18 cellular contexts compared by ENCODE assay signal in genomic region chr4:185149392-185149791, GRCh38. TPM values are rescaled to one million over a fixed set of nuclear protein-coding genes. Genes with fewer than 3 reads are reported as not detected.
DNase-seq lines count a peak whose midpoint lies in the region; ATAC-seq and TF ChIP-seq lines count a peak whose summit lies in the region.
"Had no signal": no experiment of that assay in that cellular context is flagged by ENCODE, and none has a peak within 500 bp of the region (broad histone marks: within the 10 kb centered on the region; RNA-seq: fewer than 3 reads in every experiment).

No MANE protein-coding gene starts in this region.

- no peak overlapping the region for H3K18ac ChIP-seq in IMR-90 (ENCODE audit: low read depth, low read length)

- dilution Hi-C loops in IMR-90 (cut with HindIII; ENCODE audit: low sequenced_read_pairs, unreplicated experiment): no loop called here

- no peak overlapping the region for H2BK120ac ChIP-seq in IMR-90 (ENCODE audit: low read depth, low read length)

- 92% methylated on average over 4 of the region's 12 CpGs; no CpG with 5 or more reads in 1 of the 2 experiments for WGBS in IMR-90 (ENCODE audit: extremely low coverage in 2 of 2, insufficient read length in 1 of 2), 2 experiments
- 83 to 93% methylated on average over 3 to 12 of the region's 12 CpGs for WGBS in transverse colon (ENCODE audit: low coverage in 1 of 2), 2 donors

- H2BK20ac ChIP-seq in IMR-90 (ENCODE audit: low read depth, low read length): no peak overlapping the region

- peak overlapping the region; percentile 5 for H2AFZ ChIP-seq in IMR-90 (replicated peaks; ENCODE audit: low read length, poor library complexity)

- H4K8ac ChIP-seq in IMR-90 (ENCODE audit: low read depth in 2 of 2, low read length in 2 of 2): no peak overlapping the region

- no peak overlapping the region for H3K14ac ChIP-seq in IMR-90 (replicated peaks; ENCODE audit: low read depth, low read length)

- no peak overlapping the region for H2AK9ac ChIP-seq in IMR-90 (replicated peaks; ENCODE audit: low read depth, low read length, poor library complexity)

- H4K20me1 ChIP-seq in IMR-90 (ENCODE audit: insufficient read depth, low read length): no peaks in the 10 kb centered on the region; the same call in 1 of the 2 replicates

- BruUV-seq in IMR-90 (replicated peaks; lab: Mats Ljungman, UMichigan): no TSS peak

- H2BK5ac ChIP-seq in IMR-90 (ENCODE audit: low read depth, low read length, poor library complexity, severe bottlenecking): no peak overlapping the region

- TF ChIP-seq CTCF in IMR-90 (conservative IDR thresholded peaks at IDR 0.05; ENCODE audit: low read depth, low read length) (no peak), transverse colon (IDR thresholded peaks at IDR 0.05) (no peak), breast epithelium (IDR thresholded peaks at IDR 0.05) (no peak)

- ATAC-seq in IMR-90 (ENCODE audit: low read depth) (no peak), Right ventricle myocardium superior (ENCODE audit: poor library complexity) (peak; percentile 42)
- ATAC-seq: HepG2 had no signal

- POLR2A ChIA-PET in IMR-90 (lab: Charles Lee; ENCODE audit: unreplicated experiment): no interaction called here

- H2BK15ac ChIP-seq in IMR-90 (ENCODE audit: low read depth, low read length): no peak overlapping the region

- H3K36me3 ChIP-seq in IMR-90 (ENCODE audit: control insufficient read depth, insufficient read depth, low read length) (peaks cover 7% of the 10 kb centered on the region), stomach smooth muscle (ENCODE audit: control insufficient read depth in 2 of 2, insufficient read depth in 2 of 2, low read length in 2 of 2) (peaks cover 7 to 34% of the 10 kb centered on the region in 2 donors), transverse colon (peaks cover 0 to 8% (median 0%) of the 10 kb centered on the region in 4 donors), breast epithelium (no peaks in the 10 kb centered on the region)

- H3K27ac ChIP-seq in IMR-90 (ENCODE audit: insufficient read depth, low read length) (no peak overlapping the region), stomach smooth muscle (ENCODE audit: low read length) (peak overlapping the region; percentile 24), transverse colon (no peak overlapping the region), breast epithelium (no peak overlapping the region)
- H3K27ac ChIP-seq: KMS-11 had no signal

- no peaks in the 10 kb centered on the region for H3K4me1 ChIP-seq in IMR-90 (ENCODE audit: control insufficient read depth, insufficient read depth, low read length)
- H3K4me1 ChIP-seq in stomach smooth muscle (ENCODE audit: control insufficient read depth, insufficient read depth, low read length): peaks cover 23% of the 10 kb centered on the region
- peaks cover 4 to 14% (median 8%) of the 10 kb centered on the region in 4 donors for H3K4me1 ChIP-seq in transverse colon
- H3K4me1 ChIP-seq in breast epithelium: no peaks in the 10 kb centered on the region
- H3K4me1 ChIP-seq: Caco-2 had no signal

- no peak overlapping the region for H3K9ac ChIP-seq in IMR-90 (ENCODE audit: low read depth, low read length)
- H3K9ac ChIP-seq in stomach smooth muscle (ENCODE audit: low read length in 2 of 2): no peak overlapping the region
- H3K9ac ChIP-seq: KMS-11 had no signal

- H4K91ac ChIP-seq in IMR-90 (ENCODE audit: insufficient read depth, low read depth, low read length): no peak overlapping the region

- H3K4ac ChIP-seq in IMR-90 (ENCODE audit: low read depth, low read length): no peak overlapping the region

- H3K27me3 ChIP-seq in IMR-90 (ENCODE audit: control insufficient read depth, insufficient read depth, low read length) (no peaks in the 10 kb centered on the region), stomach smooth muscle (ENCODE audit: control insufficient read depth in 1 of 2, insufficient read depth in 2 of 2, low read length in 2 of 2) (no peaks in the 10 kb centered on the region), transverse colon (no peaks in the 10 kb centered on the region), breast epithelium (no peaks in the 10 kb centered on the region)

- H3K9me1 ChIP-seq in IMR-90 (ENCODE audit: insufficient read depth, low read length): peaks cover 5% of the 10 kb centered on the region; the same call in 1 of the 2 replicates

- TF ChIP-seq POLR2A in IMR-90 (IDR thresholded peaks at IDR 0.05; ENCODE audit: low read depth, low read length): no peak
- no peak for TF ChIP-seq POLR2A in transverse colon (IDR thresholded peaks at IDR 0.05)
- no peak for TF ChIP-seq POLR2A in breast epithelium (IDR thresholded peaks at IDR 0.05)

- no peak overlapping the region for H3K4me2 ChIP-seq in IMR-90 (ENCODE audit: low read depth, low read length)
- H3K4me2 ChIP-seq: KMS-11 had no signal

- CTCF ChIA-PET in IMR-90 (lab: Yijun Ruan, JAX): no interaction called here

- H3K4me3 ChIP-seq in IMR-90 (ENCODE audit: insufficient read depth, low read depth, low read length) (no peak overlapping the region), stomach smooth muscle (ENCODE audit: low read length in 2 of 2) (no peak overlapping the region), transverse colon (no peak overlapping the region), breast epithelium (no peak overlapping the region)

- no peak overlapping the region for H3K56ac ChIP-seq in IMR-90 (ENCODE audit: extremely low read depth, insufficient read depth, low read length)

- no peak overlapping the region for H4K5ac ChIP-seq in IMR-90 (ENCODE audit: low read depth, low read length)

- H2AK5ac ChIP-seq in IMR-90 (ENCODE audit: low read depth, low read length): no peak overlapping the region

- H3K9me3 ChIP-seq in IMR-90 (ENCODE audit: control insufficient read depth, insufficient read depth, low read length) (no peaks in the 10 kb centered on the region), stomach smooth muscle (ENCODE audit: control insufficient read depth in 2 of 2, low read length in 2 of 2) (no peaks in the 10 kb centered on the region), transverse colon (no peaks in the 10 kb centered on the region), breast epithelium (no peaks in the 10 kb centered on the region)
- H3K9me3 ChIP-seq: Caco-2 had no signal

- no peak overlapping the region for H3K23ac ChIP-seq in IMR-90 (ENCODE audit: low read depth, low read length)

- in situ Hi-C loops in IMR-90 (cut with MboI; ENCODE audit: low sequenced_read_pairs): no loop called here
- in situ Hi-C loops in transverse colon (cut with MboI; ENCODE audit: low pct_ligation_motif_present in 1 of 4, low pct_unique_long_range_greater_than_20kb in 1 of 4, low sequenced_read_pairs in 3 of 4): no loop called here

- DNase-seq in IMR-90 (no peak), Right ventricle myocardium superior (peak; percentile 39), islet precursor cell (peak; percentile 99), GF-D8 (lab: John Stamatoyannopoulos, UW) (no peak), transverse colon (no peak), breast epithelium (ENCODE audit: low spot score in 2 of 2) (no peak)
- DNase-seq: Caco-2; CD4-positive, CD25-positive, alpha-beta regulatory T cell; DMS153; HFFc6; MV-4-11; NCI-H1694 treated with DMSO at 0.1 percent for 48 hours; NCI-H510A treated with DMSO at 0.1 percent for 48 hours; NCI-H774; SIG-M5 had no signal

- TF ChIP-seq EP300 in transverse colon (IDR thresholded peaks at IDR 0.05; ENCODE audit: low read depth): no peak

- TF ChIP-seq RAD21 in IMR-90 (IDR thresholded peaks at IDR 0.05; ENCODE audit: low read length): no peak

- intact Hi-C loops in IMR-90 (cut with micrococcal nuclease) (loop anchor here (10.0 kb wide), 1 partner anchor 445 kb away; no protein-coding TSS in a partner anchor), Right ventricle myocardium superior (cut with DNase I) (no loop called here), transverse colon (cut with DNase I; ENCODE audit: low total_unique reads) (no loop called here), breast epithelium (cut with DNase I; ENCODE audit: low total_unique reads) (no loop called here)

- peaks cover 0 to 9% of the 10 kb centered on the region in 2 experiments; a peak in 2 of 4 replicates for H3K79me1 ChIP-seq in IMR-90 (ENCODE audit: low read depth in 1 of 2, low read length in 2 of 2)

TF ChIP-seq in IMR-90, 13 proteins besides CTCF, POLR2A, EP300 and RAD21 (continues in another document):
- TF ChIP-seq BHLHE40 (IDR thresholded peaks at IDR 0.05; ENCODE audit: low read depth, low read length) (no peak), MXI1 (IDR thresholded peaks at IDR 0.05; ENCODE audit: borderline replicate concordance, low read depth, low read length) (no peak), MAZ (IDR thresholded peaks at IDR 0.05; ENCODE audit: borderline replicate concordance, low read depth, low read length) (no peak), CHD1 (IDR thresholded peaks at IDR 0.05; ENCODE audit: low read depth, low read length) (no peak), ELK1 (IDR thresholded peaks at IDR 0.05; ENCODE audit: borderline replicate concordance, low read depth, low read length) (no peak), FOS (IDR thresholded peaks at IDR 0.05; ENCODE audit: low read depth, low read length) (no peak), RFX5 (IDR thresholded peaks at IDR 0.05; ENCODE audit: low read depth, low read length) (no peak)

RNA-seq across cellular contexts. Expression of gene SLC25A4, which starts 6.3 kb away (rescaled TPM):
- 16.0 and 21.9 TPM in 2 replicates for total RNA-seq in IMR-90 (2012; rRNA removed)
- 19.9 and 21.6 TPM in 2 replicates for polyA plus RNA-seq in IMR-90 (2012; rRNA removed)
- 11.0 and 18.4 TPM in 2 replicates for polyA plus RNA-seq in IMR-90 (2012; cell fraction: cytosol; rRNA removed)
- 27.6 and 29.2 TPM in 2 replicates for polyA plus RNA-seq in IMR-90 (2012; cell fraction: nucleus; rRNA removed; ENCODE audit: low replicate concordance)
- 2,290 TPM for total RNA-seq in Right ventricle myocardium superior
- 10 to 100 TPM; 20.9 to 57.6 (median 25.8) TPM for total RNA-seq in transverse colon
- 10 to 100 TPM; 15.2 to 21.4 (median 19.3) TPM for total RNA-seq in breast epithelium

RNA-seq across cellular contexts. Expression of gene CFAP97, which starts 54.4 kb away (rescaled TPM):
- total RNA-seq in IMR-90 (2012; rRNA removed): 16.0 and 33.9 TPM in 2 replicates
- 12.7 and 14.5 TPM in 2 replicates for polyA plus RNA-seq in IMR-90 (2012; rRNA removed)
- polyA plus RNA-seq in IMR-90 (2012; cell fraction: cytosol; rRNA removed): 1.5 and 2.1 TPM in 2 replicates
- 0.60 and 8.5 TPM in 2 replicates for polyA plus RNA-seq in IMR-90 (2012; cell fraction: nucleus; rRNA removed; ENCODE audit: low replicate concordance)
- total RNA-seq in Right ventricle myocardium superior: 11.3 TPM
- total RNA-seq in transverse colon: 10 to 100 TPM in 2 of 4 donors, 1 to 10 TPM in 2; 4.6 to 17.1 (median 9.3) TPM
- 10 to 100 TPM; 36.6 to 42.4 (median 38.0) TPM for total RNA-seq in breast epithelium

Comparison
In these comparisons a context has a peak if more than half of its experiments do, and no peak if none do; other contexts are left out.
1. DNase-seq: peak in Right ventricle myocardium superior (single experiment) and islet precursor cell (single experiment); none in IMR-90 (single experiment), GF-D8 (single experiment), transverse colon (single experiment) and breast epithelium (0 of 2).
2. RNA of gene SLC25A4, which starts 6.3 kb away (total RNA-seq): 2,290 TPM in Right ventricle myocardium superior (single experiment); 20.9 to 57.6 TPM in transverse colon, 15.2 to 21.4 TPM in breast epithelium and 16.0 to 21.9 TPM in IMR-90; every median in the first group is over 10 times any median in the second.